Comparison of ENCODE assay signal across 10 cellular contexts in the genomic region with DNA sequence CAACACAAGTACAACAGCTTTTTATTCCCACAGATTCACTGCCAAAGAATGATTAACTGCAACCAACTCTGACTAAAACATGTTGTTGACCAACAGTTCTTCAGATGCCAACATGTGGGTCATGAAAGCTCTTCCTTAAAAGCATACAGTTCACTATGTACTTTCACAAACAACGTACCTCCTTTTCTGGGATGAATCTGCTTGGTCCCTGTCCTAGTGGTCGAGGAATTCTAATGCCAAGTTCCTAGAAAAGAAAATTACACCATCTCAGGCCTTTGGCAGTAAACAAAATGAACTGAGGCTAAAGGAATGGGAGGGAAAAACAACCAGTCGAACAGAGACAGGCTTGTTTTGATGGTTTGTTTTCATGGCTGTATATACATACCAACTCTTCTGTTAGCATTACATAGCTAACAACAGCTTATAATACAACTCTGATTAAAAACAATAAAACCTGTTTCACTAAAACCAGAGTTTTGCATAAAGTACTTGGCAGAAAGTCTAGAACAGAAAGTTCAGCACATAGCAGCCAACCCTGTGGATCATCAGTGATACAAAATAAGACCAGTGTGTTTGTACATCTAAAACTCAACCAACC.
DNase-seq lines count a peak whose midpoint lies in the region; ATAC-seq and TF ChIP-seq lines count a peak whose summit lies in the region.
"Had no signal": no experiment of that assay in that cellular context is flagged by ENCODE, and none has a peak within 500 bp of the region (broad histone marks: within the 10 kb centered on the region; RNA-seq: fewer than 3 reads in every experiment).

No MANE protein-coding gene starts in this region.

- H2BK120ac ChIP-seq in mesendoderm (ENCODE audit: low read depth, low read length) = no peak overlapping the region

- H2AK5ac ChIP-seq in mesendoderm (ENCODE audit: low read length) = no peak overlapping the region

- H2AFZ ChIP-seq in OCI-LY1 (ENCODE audit: low read length) = no peak overlapping the region
- H2AFZ ChIP-seq: GM23338 had no signal

- no peak overlapping the region for H3K4me2 ChIP-seq in OCI-LY1 (ENCODE audit: low read length)
- no peak overlapping the region for H3K4me2 ChIP-seq in mesendoderm (ENCODE audit: low read length)
- H3K4me2 ChIP-seq: GM23338 had no signal

- H2BK5ac ChIP-seq in mesendoderm (ENCODE audit: low read length) = no peak overlapping the region

- H3K36me3 ChIP-seq in OCI-LY1 (ENCODE audit: insufficient read depth, low read length) (peaks cover 33% of the 10 kb centered on the region; the same call in 1 of the 2 replicates), esophagus (ENCODE audit: control insufficient read depth in 2 of 2, insufficient read depth in 2 of 2, low read length in 1 of 2) (peaks cover 0 to 2% of the 10 kb centered on the region in 2 donors), mesendoderm (ENCODE audit: control insufficient read depth, insufficient read depth, low read length) (no peaks in the 10 kb centered on the region), thoracic aorta (peaks cover 19% of the 10 kb centered on the region), SJCRH30 (0 out of 2 replicates have a peak, but pooled peaks cover 3% of the 10 kb centered on the region)

- H3K4me1 ChIP-seq in OCI-LY1 (ENCODE audit: insufficient read depth, low read length, severe bottlenecking) (peaks cover 49% of the 10 kb centered on the region), esophagus (ENCODE audit: control insufficient read depth in 2 of 2, insufficient read depth in 2 of 2, low read length in 1 of 2) (no peaks in the 10 kb centered on the region), mesendoderm (ENCODE audit: control insufficient read depth, low read depth, low read length) (no peaks in the 10 kb centered on the region), thoracic aorta (ENCODE audit: control insufficient read depth in 1 of 2, low read depth in 2 of 2) (peaks cover 25 to 33% of the 10 kb centered on the region in 2 donors), SJCRH30 (no peaks in the 10 kb centered on the region)

- H3K27ac ChIP-seq in OCI-LY1 (ENCODE audit: low read depth, low read length, poor library complexity, severe bottlenecking) = peak overlapping the region; percentile 24
- H3K27ac ChIP-seq in esophagus (ENCODE audit: low read depth in 2 of 2, low read length in 1 of 2) = peak overlapping the region; percentile 40 to 63
- H3K27ac ChIP-seq in mesendoderm (ENCODE audit: low read depth, low read length) = no peak overlapping the region
- H3K27ac ChIP-seq in thoracic aorta = peak overlapping the region; percentile 60 to 66
- H3K27ac ChIP-seq in SJCRH30 = no peak overlapping the region

- H3K56ac ChIP-seq in mesendoderm (ENCODE audit: low read length) = no peak overlapping the region

- TF ChIP-seq CTCF in OCI-LY1 (IDR thresholded peaks at IDR 0.05; ENCODE audit: low read length) (no peak), thoracic aorta (IDR thresholded peaks at IDR 0.05) (no peak)

- no peak overlapping the region for H4K8ac ChIP-seq in mesendoderm (ENCODE audit: low read depth, low read length)

- H3K18ac ChIP-seq in mesendoderm (ENCODE audit: low read length) = peak overlapping the region; percentile 51

- no peaks in the 10 kb centered on the region for H3F3A ChIP-seq in OCI-LY1 (ENCODE audit: insufficient read depth, low read length)

- H3K79me2 ChIP-seq in OCI-LY1 (ENCODE audit: insufficient read depth, low read length) = peaks cover 11% of the 10 kb centered on the region; the same call in 1 of the 2 replicates
- no peaks in the 10 kb centered on the region for H3K79me2 ChIP-seq in mesendoderm (ENCODE audit: control insufficient read depth, insufficient read depth, low read length)

- no peaks in the 10 kb centered on the region for H3K9me2 ChIP-seq in OCI-LY1 (ENCODE audit: low read depth, low read length)

- no peaks in the 10 kb centered on the region for H3K27me3 ChIP-seq in OCI-LY1 (ENCODE audit: insufficient read depth, low read length)
- H3K27me3 ChIP-seq in esophagus (ENCODE audit: control insufficient read depth in 1 of 2, insufficient read depth in 2 of 2, low read length in 2 of 2) = no peaks in the 10 kb centered on the region
- no peaks in the 10 kb centered on the region for H3K27me3 ChIP-seq in mesendoderm (ENCODE audit: insufficient read depth, low read length, poor library complexity)
- no peaks in the 10 kb centered on the region for H3K27me3 ChIP-seq in thoracic aorta (replicated peaks; ENCODE audit: insufficient read depth)
- H3K27me3 ChIP-seq in SJCRH30 = no peaks in the 10 kb centered on the region

- H3K23ac ChIP-seq in mesendoderm (ENCODE audit: low read length) = no peak overlapping the region

- DNase-seq in mesendoderm (no peak), thoracic aorta (ENCODE audit: low spot score) (no peak), SJCRH30 (no peak), NCI-H1105 treated with DMSO at 0.1 percent for 48 hours (lab: John Stamatoyannopoulos, UW) (no peak)
- DNase-seq in stimulated activated naive CD8-positive, alpha-beta T cell treated with anti-CD3 and anti-CD28 coated beads, Interleukin-15, Interleukin-2, amounts not matched to agents 100 U/mL and 50 U/mL, for 24 hours = no peak
- DNase-seq: activated CD4-positive, alpha-beta T cell treated with anti-CD3 and anti-CD28 coated beads for 1 hour had no signal

- H4K20me1 ChIP-seq in OCI-LY1 (ENCODE audit: insufficient read depth, low read length) = no peaks in the 10 kb centered on the region

- no peak overlapping the region for H3K9ac ChIP-seq in OCI-LY1 (ENCODE audit: low read length)
- no peak overlapping the region for H3K9ac ChIP-seq in mesendoderm (ENCODE audit: low read length)

- no peak overlapping the region for H3K4ac ChIP-seq in mesendoderm (ENCODE audit: low read depth, low read length)

- H3K79me1 ChIP-seq in mesendoderm (ENCODE audit: low read length) = no peaks in the 10 kb centered on the region

- no peak overlapping the region for H2BK15ac ChIP-seq in mesendoderm (replicated peaks; ENCODE audit: low read depth)

- H3K9me3 ChIP-seq in OCI-LY1 (ENCODE audit: low read length) (no peaks in the 10 kb centered on the region), esophagus (ENCODE audit: control insufficient read depth in 2 of 2, insufficient read depth in 1 of 2, low read depth in 1 of 2, low read length in 1 of 2) (no peaks in the 10 kb centered on the region), thoracic aorta (no peaks in the 10 kb centered on the region), SJCRH30 (replicated peaks) (no peaks in the 10 kb centered on the region)

- WGBS in esophagus, 2 donors = 29 to 42% methylated on average over 3 of the region's 3 CpGs
- WGBS in mesendoderm (ENCODE audit: extremely low coverage, insufficient coverage, low lambda C conversion rate) = no CpG with 5 or more reads among the region's 3 CpGs

- no peak overlapping the region for H3K4me3 ChIP-seq in OCI-LY1 (ENCODE audit: low read depth, low read length, poor library complexity, severe bottlenecking)
- H3K4me3 ChIP-seq in esophagus (ENCODE audit: low read depth in 1 of 2, low read length in 2 of 2) = no peak overlapping the region
- no peak overlapping the region for H3K4me3 ChIP-seq in mesendoderm (ENCODE audit: low read length)
- H3K4me3 ChIP-seq in thoracic aorta = peak overlapping the region; percentile 54
- H3K4me3 ChIP-seq in SJCRH30 = no peak overlapping the region
- H3K4me3 ChIP-seq: GM23338 had no signal

- no peak overlapping the region for H4K5ac ChIP-seq in mesendoderm (ENCODE audit: low read length)

- ATAC-seq in thoracic aorta (ENCODE audit: insufficient number of reproducible peaks, low FRiP score, low read depth) = peak; percentile 54
- ATAC-seq in HG03025 (IDR thresholded peaks at IDR 0.05; ENCODE audit: low FRiP score, unreplicated experiment) = no peak
- ATAC-seq in stimulated activated naive CD8-positive, alpha-beta T cell treated with anti-CD3 and anti-CD28 coated beads, Interleukin-15, Interleukin-2, amounts not matched to agents 100 U/mL and 50 U/mL, for 24 hours = no peak
- ATAC-seq: GM23338 had no signal

Comparison
In these comparisons a context has a peak if more than half of its experiments do, and no peak if none do; other contexts are left out.
1. H3K27ac ChIP-seq: peak in OCI-LY1 (single experiment), esophagus (2 of 2) and thoracic aorta (2 of 2); none in mesendoderm (single experiment) and SJCRH30 (single experiment).